ENCODE assay signal across 17 cellular contexts in genomic region chr4:82820689-82821088, GRCh38. TPM values are rescaled to one million over a fixed set of nuclear protein-coding genes. Genes with fewer than 3 reads are reported as not detected.
DNase-seq lines count a peak whose midpoint lies in the region; ATAC-seq and TF ChIP-seq lines count a peak whose summit lies in the region.
"Had no signal": no experiment of that assay in that cellular context is flagged by ENCODE, and none has a peak within 500 bp of the region (broad histone marks: within the 10 kb centered on the region; RNA-seq: fewer than 3 reads in every experiment).

No MANE protein-coding gene starts in this region.

- H3K27me3 Mint-ChIP-seq in activated CD8-positive, alpha-beta T cell treated with anti-CD3 and anti-CD28 coated beads for 36 hours, result no peaks in the 10 kb centered on the region
- no peaks in the 10 kb centered on the region for H3K27me3 Mint-ChIP-seq in activated CD8-positive, alpha-beta T cell treated with anti-CD3 and anti-CD28 coated beads, Interleukin-2, amount 10 ng/mL, durations not matched to agents 7 days and 5 days (ENCODE audit: low read depth)

- H3K4me3 Mint-ChIP-seq in activated CD8-positive, alpha-beta T cell treated with anti-CD3 and anti-CD28 coated beads for 36 hours, result no peak overlapping the region
- H3K4me3 Mint-ChIP-seq in activated CD8-positive, alpha-beta T cell treated with anti-CD3 and anti-CD28 coated beads, Interleukin-2, amount 10 ng/mL, durations not matched to agents 7 days and 5 days, result no peak overlapping the region

- peaks cover 11% of the 10 kb centered on the region for H3K4me1 Mint-ChIP-seq in activated CD8-positive, alpha-beta T cell treated with anti-CD3 and anti-CD28 coated beads for 36 hours (ENCODE audit: low read depth)
- H3K4me1 Mint-ChIP-seq in activated CD8-positive, alpha-beta T cell treated with anti-CD3 and anti-CD28 coated beads, Interleukin-2, amount 10 ng/mL, durations not matched to agents 7 days and 5 days (ENCODE audit: low read depth), result peaks cover 6% of the 10 kb centered on the region

- H3K27me3 ChIP-seq in adipocyte (replicated peaks; ENCODE audit: control insufficient read depth, insufficient read depth, low read length) (no peaks in the 10 kb centered on the region), smooth muscle cell (ENCODE audit: low read depth) (no peaks in the 10 kb centered on the region)
- H3K27me3 ChIP-seq: BLaER1 had no signal

- H3K9me3 ChIP-seq in SK-N-MC (ENCODE audit: low read depth, low read length) (no peaks in the 10 kb centered on the region), adipocyte (ENCODE audit: control insufficient read depth, low read length) (no peaks in the 10 kb centered on the region), smooth muscle cell (replicated peaks; ENCODE audit: low read depth) (no peaks in the 10 kb centered on the region)
- H3K9me3 ChIP-seq: BLaER1 had no signal

- no peak overlapping the region for H3K4me3 ChIP-seq in SK-N-MC
- H3K4me3 ChIP-seq in adipocyte (ENCODE audit: low read length), result no peak overlapping the region
- H3K4me3 ChIP-seq in smooth muscle cell, result no peak overlapping the region
- H3K4me3 ChIP-seq: BLaER1 had no signal

- H3K36me3 ChIP-seq in SK-N-MC (ENCODE audit: insufficient read depth, low read length) (peaks cover 73% of the 10 kb centered on the region), adipocyte (ENCODE audit: control insufficient read depth, insufficient read depth, low read length, severe bottlenecking) (peaks cover 89% of the 10 kb centered on the region), smooth muscle cell (ENCODE audit: low read depth) (peaks cover 46% of the 10 kb centered on the region)

- peak; percentile 64 for ATAC-seq in activated CD8-positive, alpha-beta T cell treated with anti-CD3 and anti-CD28 coated beads for 36 hours
- no peak for ATAC-seq in activated CD8-positive, alpha-beta T cell treated with anti-CD3 and anti-CD28 coated beads, Interleukin-2, amount 10 ng/mL, durations not matched to agents 7 days and 5 days
- ATAC-seq: Right ventricle myocardium inferior had no signal

- no peak overlapping the region for H3K4me2 ChIP-seq in smooth muscle cell
- H3K4me2 ChIP-seq: BLaER1, KMS-11 had no signal

- intact Hi-C loops in activated CD8-positive, alpha-beta T cell treated with anti-CD3 and anti-CD28 coated beads for 36 hours (cut with micrococcal nuclease), result no loop called here

- H3K4me1 ChIP-seq in adipocyte (ENCODE audit: control insufficient read depth, insufficient read depth, low read length) (no peaks in the 10 kb centered on the region), smooth muscle cell (ENCODE audit: low read depth) (no peaks in the 10 kb centered on the region)
- H3K4me1 ChIP-seq: BLaER1 had no signal

- H2AFZ ChIP-seq in smooth muscle cell (ENCODE audit: low read depth), result no peak overlapping the region

- H3K36me3 Mint-ChIP-seq in activated CD8-positive, alpha-beta T cell treated with anti-CD3 and anti-CD28 coated beads for 36 hours (ENCODE audit: low read depth), result peaks cover 34% of the 10 kb centered on the region
- H3K36me3 Mint-ChIP-seq in activated CD8-positive, alpha-beta T cell treated with anti-CD3 and anti-CD28 coated beads, Interleukin-2, amount 10 ng/mL, durations not matched to agents 7 days and 5 days (ENCODE audit: low read depth), result peaks cover 60% of the 10 kb centered on the region

- DNase-seq in activated CD8-positive, alpha-beta T cell treated with anti-CD3 and anti-CD28 coated beads for 36 hours, result peak; percentile 28
- DNase-seq in activated CD8-positive, alpha-beta T cell treated with anti-CD3 and anti-CD28 coated beads, Interleukin-2, amount 10 ng/mL, durations not matched to agents 7 days and 5 days, result no peak
- DNase-seq in SK-N-MC (ENCODE audit: low read depth, low spot score) (no peak), adipocyte (ENCODE audit: low read depth) (no peak), smooth muscle cell (lab: John Stamatoyannopoulos, UW; ENCODE audit: unreplicated experiment) (no peak), activated gamma-delta T cell (lab: John Stamatoyannopoulos, UW) (no peak), NCI-H2171 treated with DMSO at 0.1 percent for 48 hours (lab: John Stamatoyannopoulos, UW) (no peak), glomerular visceral epithelial cell (ENCODE audit: extremely low spot score) (no peak)
- DNase-seq: DMS79 treated with DMSO at 0.1 percent for 48 hours, GOT3, NCI-H1092 treated with DMSO at 0.1 percent for 48 hours, NCI-H2227 treated with DMSO at 0.1 percent for 48 hours, NCI-H524 had no signal

- peaks cover 57% of the 10 kb centered on the region for H4K20me1 ChIP-seq in smooth muscle cell (ENCODE audit: low read depth)
- H4K20me1 ChIP-seq: BLaER1 had no signal

- H3K27ac ChIP-seq in SK-N-MC, result 0 out of 2 replicates have a peak overlapping the region, but pooled peaks have one; percentile 13
- H3K27ac ChIP-seq in smooth muscle cell (ENCODE audit: low read depth), result peak overlapping the region; percentile 22
- H3K27ac ChIP-seq: BLaER1, KMS-11 had no signal

- no peaks in the 10 kb centered on the region for H3K9me3 Mint-ChIP-seq in activated CD8-positive, alpha-beta T cell treated with anti-CD3 and anti-CD28 coated beads for 36 hours
- no peaks in the 10 kb centered on the region for H3K9me3 Mint-ChIP-seq in activated CD8-positive, alpha-beta T cell treated with anti-CD3 and anti-CD28 coated beads, Interleukin-2, amount 10 ng/mL, durations not matched to agents 7 days and 5 days (ENCODE audit: insufficient read depth)

- H3K27ac Mint-ChIP-seq in activated CD8-positive, alpha-beta T cell treated with anti-CD3 and anti-CD28 coated beads for 36 hours, result peak overlapping the region; percentile 64
- H3K27ac Mint-ChIP-seq in activated CD8-positive, alpha-beta T cell treated with anti-CD3 and anti-CD28 coated beads, Interleukin-2, amount 10 ng/mL, durations not matched to agents 7 days and 5 days, result no peak overlapping the region

- CTCF ChIA-PET in activated CD8-positive, alpha-beta T cell treated with anti-CD3 and anti-CD28 coated beads for 36 hours (lab: Charles Lee), result no interaction called here
- CTCF ChIA-PET in activated CD8-positive, alpha-beta T cell treated with anti-CD3 and anti-CD28 coated beads, Interleukin-2, amount 10 ng/mL, durations not matched to agents 7 days and 5 days (lab: Charles Lee), result no interaction called here

- H3F3A ChIP-seq in smooth muscle cell (ENCODE audit: low read depth), result peaks cover 38% of the 10 kb centered on the region

- H3K9ac ChIP-seq in SK-N-MC (ENCODE audit: insufficient read length) (no peak overlapping the region), adipocyte (ENCODE audit: low read length) (peak overlapping the region; percentile 21), smooth muscle cell (ENCODE audit: low read depth) (no peak overlapping the region)
- H3K9ac ChIP-seq: BLaER1, KMS-11 had no signal

- 22% methylated on average over 2 of the region's 2 CpGs for WGBS in smooth muscle cell (ENCODE audit: low lambda C conversion rate)

- TF ChIP-seq CTCF in activated CD8-positive, alpha-beta T cell treated with anti-CD3 and anti-CD28 coated beads for 36 hours (IDR thresholded peaks at IDR 0.05), result no peak
- TF ChIP-seq CTCF in smooth muscle cell (IDR thresholded peaks at IDR 0.05; ENCODE audit: borderline replicate concordance, insufficient read depth, poor library complexity, severe bottlenecking), result no peak

- H3K79me2 ChIP-seq in smooth muscle cell (ENCODE audit: low read depth), result no peaks in the 10 kb centered on the region

- POLR2A ChIA-PET in activated CD8-positive, alpha-beta T cell treated with anti-CD3 and anti-CD28 coated beads for 36 hours (lab: Charles Lee), result no interaction called here
- POLR2A ChIA-PET in activated CD8-positive, alpha-beta T cell treated with anti-CD3 and anti-CD28 coated beads, Interleukin-2, amount 10 ng/mL, durations not matched to agents 7 days and 5 days (lab: Charles Lee), result no interaction called here

RNA-seq across cellular contexts. Expression of gene SCD5, which starts 22.1 kb away (rescaled TPM):
- total RNA-seq in activated CD8-positive, alpha-beta T cell treated with anti-CD3 and anti-CD28 coated beads for 36 hours, result 1 to 10 TPM; 1.6 to 2.2 TPM
- 1 to 10 TPM; 2.9 to 3.1 TPM for total RNA-seq in activated CD8-positive, alpha-beta T cell treated with anti-CD3 and anti-CD28 coated beads, Interleukin-2, amount 10 ng/mL, durations not matched to agents 7 days and 5 days
- total RNA-seq in smooth muscle cell, result 16.0 and 24.3 TPM in 2 replicates
- polyA plus RNA-seq in smooth muscle cell, result 9.2 and 9.6 TPM in 2 replicates
- total RNA-seq: HepG2 had no signal
- polyA plus RNA-seq: HepG2 had no signal
